18 cellular contexts compared by ENCODE assay signal in genomic region chr10:43314626-43315025, GRCh38. TPM values are rescaled to one million over a fixed set of nuclear protein-coding genes. Genes with fewer than 3 reads are reported as not detected.
DNase-seq lines count a peak whose midpoint lies in the region; ATAC-seq, FAIRE-seq and TF ChIP-seq lines count a peak whose summit lies in the region.
"Had no signal": no experiment of that assay in that cellular context is flagged by ENCODE, and none has a peak within 500 bp of the region (broad histone marks: within the 10 kb centered on the region; RNA-seq: fewer than 3 reads in every experiment).

No MANE protein-coding gene starts in this region.

- CTCF ChIA-PET in HepG2 (lab: Yijun Ruan, JAX; ENCODE audit: low intra/inter-chr PET ratio, low total read pairs): no interaction called here

- H3K27me3 ChIP-seq in HepG2 (ENCODE audit: control insufficient read depth in 1 of 2, insufficient read depth in 2 of 2, low read length in 2 of 2) (peaks cover 2 to 13% of the 10 kb centered on the region in 2 experiments; a peak in 4 of 5 replicates), right lobe of liver (no peaks in the 10 kb centered on the region), gastroesophageal sphincter (peaks cover 9% of the 10 kb centered on the region), neuronal stem cell (ENCODE audit: control insufficient read depth in 3 of 3, insufficient read depth in 3 of 3, low read depth in 1 of 3, low read length in 3 of 3) (peaks cover 0 to 4% (median 0%) of the 10 kb centered on the region in 3 experiments), spleen (replicated peaks in 1 of 7) (peaks cover 0 to 18% (median 0%) of the 10 kb centered on the region in 7 donors)
- H3K27me3 ChIP-seq: BE2C had no signal

- no TSS peak for BruUV-seq in HepG2 (replicated peaks; lab: Mats Ljungman, UMichigan)

- no peak for TF ChIP-seq RAD21 in HepG2 (CRISPR knock-in tag; IDR thresholded peaks at IDR 0.05)

- H2BK5ac ChIP-seq in neuronal stem cell (ENCODE audit: low read length): no peak overlapping the region

- H3K9ac ChIP-seq in HepG2 (ENCODE audit: insufficient read depth, low read depth, low read length) (no peak overlapping the region), neuronal stem cell (ENCODE audit: low read depth, low read length, poor library complexity) (peak overlapping the region; percentile 46)

- TF ChIP-seq CTCF in HepG2 (CRISPR knock-in tag; IDR thresholded peaks at IDR 0.05) (no peak), right lobe of liver (IDR thresholded peaks at IDR 0.05) (no peak), gastroesophageal sphincter (IDR thresholded peaks at IDR 0.05) (no peak), spleen (IDR thresholded peaks at IDR 0.05 in 8 of 11, conservative IDR thresholded peaks at IDR 0.05 in 3 of 11) (no peak)

- WGBS in HepG2 (ENCODE audit: low lambda C conversion rate): 45% methylated on average over 7 of the region's 12 CpGs
- no CpG with 5 or more reads among the region's 12 CpGs for whole genome bisulfite sequencing in right lobe of liver (ENCODE audit: insufficient coverage, low coverage, low lambda C conversion rate, missing lambda C conversion rate)
- 84% methylated on average over 4 of the region's 12 CpGs; no CpG with 5 or more reads in 1 of the 2 donors for WGBS in gastroesophageal sphincter (ENCODE audit: low coverage in 1 of 2), 2 donors
- WGBS in neuronal stem cell (ENCODE audit: extremely low coverage in 2 of 2, insufficient read length in 2 of 2, insufficient replicate concordance in 1 of 2), 2 donors: no CpG with 5 or more reads among the region's 12 CpGs
- WGBS in spleen, 5 donors: 79 to 93% (median 86%) methylated on average over 8 to 12 of the region's 12 CpGs

- in situ Hi-C loops in HepG2 (cut with HindIII; ENCODE audit: extremely low pct_ligation_motif_present, low pct_unique_long_range_greater_than_20kb) (no loop called here), G401 (cut with HindIII; ENCODE audit: low sequenced_read_pairs) (no loop called here)

- H2AK5ac ChIP-seq in neuronal stem cell (ENCODE audit: low read depth, low read length): no peak overlapping the region

- H4K8ac ChIP-seq in neuronal stem cell (ENCODE audit: low read depth, low read length): no peak overlapping the region

- H3K14ac ChIP-seq in neuronal stem cell (ENCODE audit: low read length): no peak overlapping the region

- TF ChIP-seq POLR2A in HepG2 (IDR thresholded peaks at IDR 0.05; ENCODE audit: insufficient read depth in 1 of 2, low read depth in 2 of 2, low read length in 2 of 2) (no peak), right lobe of liver (IDR thresholded peaks at IDR 0.05) (no peak), gastroesophageal sphincter (IDR thresholded peaks at IDR 0.05) (no peak), spleen (IDR thresholded peaks at IDR 0.05) (no peak)

- no peak for FAIRE-seq in HepG2 (lab: Jason Lieb, UNC)
- FAIRE-seq: A204.1, D721Med, GM18507, HTR-8/SVneo had no signal

- intact Hi-C loops in HepG2 (cut with micrococcal nuclease; ENCODE audit: unreplicated experiment) (no loop called here), right lobe of liver (cut with DNase I) (no loop called here), spleen (cut with DNase I; ENCODE audit: low total_unique reads) (no loop called here)

- peaks cover 39% of the 10 kb centered on the region for H3K4me1 ChIP-seq in HepG2 (ENCODE audit: insufficient read depth, low read length)
- H3K4me1 ChIP-seq in right lobe of liver: no peaks in the 10 kb centered on the region
- H3K4me1 ChIP-seq in gastroesophageal sphincter: no peaks in the 10 kb centered on the region
- H3K4me1 ChIP-seq in neuronal stem cell (ENCODE audit: control insufficient read depth in 2 of 2, insufficient read depth in 1 of 2, low read depth in 1 of 2, low read length in 2 of 2): peaks cover 0 to 8% of the 10 kb centered on the region in 2 donors
- peaks cover 0 to 3% (median 0%) of the 10 kb centered on the region in 6 donors for H3K4me1 ChIP-seq in spleen
- H3K4me1 ChIP-seq: BE2C had no signal

- no peak overlapping the region for H2BK12ac ChIP-seq in neuronal stem cell (ENCODE audit: low read length)

- H3K4ac ChIP-seq in neuronal stem cell (ENCODE audit: low read length): no peak overlapping the region

- H3K4me3 ChIP-seq in HepG2 (replicated peaks in 1 of 3; ENCODE audit: insufficient read depth in 1 of 3, low read depth in 2 of 3, low read length in 3 of 3) (no peak overlapping the region), right lobe of liver (no peak overlapping the region), gastroesophageal sphincter (no peak overlapping the region), neuronal stem cell (ENCODE audit: low read length in 2 of 2) (no peak overlapping the region), spleen (no peak overlapping the region)
- H3K4me3 ChIP-seq: GM23338 had no signal

- ATAC-seq in HepG2: peak; percentile 9
- no peak for ATAC-seq in right lobe of liver
- ATAC-seq in gastroesophageal sphincter: peak; percentile 9

- H4K20me1 ChIP-seq in HepG2 (ENCODE audit: insufficient read depth, low read length): no peaks in the 10 kb centered on the region

- no peaks in the 10 kb centered on the region for H3K79me2 ChIP-seq in HepG2 (ENCODE audit: insufficient read depth, low read length)

- H3K36me3 ChIP-seq in HepG2 (replicated peaks in 1 of 2; ENCODE audit: control insufficient read depth in 1 of 2, insufficient read depth in 2 of 2, low read length in 2 of 2) (no peaks in the 10 kb centered on the region), right lobe of liver (no peaks in the 10 kb centered on the region), gastroesophageal sphincter (no peaks in the 10 kb centered on the region), neuronal stem cell (replicated peaks in 1 of 2; ENCODE audit: control insufficient read depth in 2 of 2, insufficient read depth in 2 of 2, low read length in 2 of 2) (no peaks in the 10 kb centered on the region), spleen (no peaks in the 10 kb centered on the region)
- H3K36me3 ChIP-seq: BE2C had no signal

- H3K27ac ChIP-seq in HepG2 (ENCODE audit: extremely low read length, insufficient read depth, low read length): no peak overlapping the region
- no peak overlapping the region for H3K27ac ChIP-seq in right lobe of liver
- no peak overlapping the region for H3K27ac ChIP-seq in gastroesophageal sphincter
- H3K27ac ChIP-seq in neuronal stem cell (replicated peaks; ENCODE audit: low read length): no peak overlapping the region
- no peak overlapping the region for H3K27ac ChIP-seq in spleen
- H3K27ac ChIP-seq: C4-2B had no signal

- no peak overlapping the region for H3K4me2 ChIP-seq in HepG2 (ENCODE audit: low read depth, low read length)
- H3K4me2 ChIP-seq in neuronal stem cell (ENCODE audit: insufficient read depth, low read length, poor library complexity, severe bottlenecking): no peak overlapping the region
- H3K4me2 ChIP-seq: GM23338 had no signal

- no peak overlapping the region for H4K91ac ChIP-seq in neuronal stem cell (ENCODE audit: low read depth, low read length, poor library complexity)

- H2BK120ac ChIP-seq in neuronal stem cell (ENCODE audit: low read depth, low read length): no peak overlapping the region

- peak overlapping the region; percentile 16 for H3K23ac ChIP-seq in neuronal stem cell (ENCODE audit: low read depth, low read length, poor library complexity)

- DNase-seq in HepG2 (ENCODE audit: low spot score) (no peak), right lobe of liver (no peak), neuronal stem cell (ENCODE audit: low spot score) (no peak), spleen (no peak), midbrain (lab: John Stamatoyannopoulos, UW) (no peak), G401 (ENCODE audit: low spot score) (no peak)
- DNase-seq: BE2C; CD4-positive, alpha-beta memory T cell; DND-41; GF-D8; H9 had no signal

- H2AFZ ChIP-seq in HepG2 (ENCODE audit: low read length) (no peak overlapping the region), neuronal stem cell (ENCODE audit: low read length) (no peak overlapping the region)

- TF ChIP-seq EP300 in HepG2 (IDR thresholded peaks at IDR 0.05; ENCODE audit: low read depth in 2 of 2, low read length in 2 of 2) (no peak), HepG2 (CRISPR knock-in tag; IDR thresholded peaks at IDR 0.05; ENCODE audit: borderline replicate concordance) (no peak), gastroesophageal sphincter (IDR thresholded peaks at IDR 0.05) (no peak)

- POLR2A ChIA-PET in HepG2 (lab: Yijun Ruan, JAX): no interaction called here

- no peak overlapping the region for H2BK15ac ChIP-seq in neuronal stem cell (ENCODE audit: low read length)

- no peaks in the 10 kb centered on the region for H3K79me1 ChIP-seq in neuronal stem cell (ENCODE audit: low read depth, low read length)

- H3K18ac ChIP-seq in neuronal stem cell (ENCODE audit: low read length): no peak overlapping the region

- H3K9me3 ChIP-seq in HepG2 (ENCODE audit: low read length) (no peaks in the 10 kb centered on the region), right lobe of liver (no peaks in the 10 kb centered on the region), gastroesophageal sphincter (no peaks in the 10 kb centered on the region), neuronal stem cell (replicated peaks in 1 of 2; ENCODE audit: control insufficient read depth in 2 of 2, insufficient read depth in 1 of 2, low read depth in 1 of 2, low read length in 2 of 2) (no peaks in the 10 kb centered on the region), spleen (no peaks in the 10 kb centered on the region)
- H3K9me3 ChIP-seq: BE2C had no signal

RNA-seq across cellular contexts. Expression of gene RASGEF1A, which starts 47.8 kb away (rescaled TPM):
- total RNA-seq in HepG2 (2016; rRNA removed; fragmentation: Illumina TruSeq; extraction: Trizol) (0.20 and 0.39 TPM in 2 replicates), right lobe of liver (under 1 TPM; 0.05 to 0.30 (median 0.12) TPM), gastroesophageal sphincter (1 to 10 TPM in 3 of 4 donors, under 1 TPM in 1; 0.81 to 3.6 (median 1.5) TPM), spleen (1 to 10 TPM; 2.5 to 7.1 (median 3.6) TPM)
- total RNA-seq in HepG2 (2016; cell fraction: cytosol; rRNA removed; fragmentation: Illumina TruSeq; extraction: Trizol; ENCODE audit: low read depth): 0.61 TPM in 1 of 2 replicates, not detected in the other
- 0.11 and 0.51 TPM in 2 replicates for total RNA-seq in HepG2 (2016; cell fraction: insoluble cytoplasmic fraction; rRNA removed; fragmentation: Illumina TruSeq; extraction: Trizol)
- total RNA-seq in HepG2 (2016; cell fraction: membrane; rRNA removed; fragmentation: Illumina TruSeq; extraction: Trizol): 0.28 and 0.45 TPM in 2 replicates
- total RNA-seq in HepG2 (2016; cell fraction: nucleus; rRNA removed; fragmentation: Illumina TruSeq; extraction: Trizol): 0.31 TPM in 1 of 2 replicates, not detected in the other
- polyA plus RNA-seq in HepG2 (2011; rRNA removed) (0.14 and 0.41 TPM in 2 replicates), spleen (1 to 10 TPM; 1.9 to 3.1 (median 2.1) TPM)
- 0.23 and 0.33 TPM in 2 replicates for polyA plus RNA-seq in HepG2 (2011; cell fraction: cytosol; rRNA removed)
- polyA plus RNA-seq in HepG2 (2011; cell fraction: nucleus; rRNA removed): 0.34 and 0.90 TPM in 2 replicates
- polyA plus RNA-seq in HepG2 (2012): 0.04 and 0.09 TPM in 2 replicates
- 0.08 and 0.25 TPM in 2 replicates for polyA plus RNA-seq in HepG2 (2016; cell fraction: cytosol; fragmentation: Illumina TruSeq; extraction: Trizol; ENCODE audit: low read depth)
- polyA plus RNA-seq in HepG2 (2016; cell fraction: insoluble cytoplasmic fraction; fragmentation: Illumina TruSeq; extraction: Trizol; ENCODE audit: low read depth): 0.42 and 0.59 TPM in 2 replicates
- polyA plus RNA-seq in HepG2 (2016; cell fraction: membrane; fragmentation: Illumina TruSeq; extraction: Trizol; ENCODE audit: low read depth): 0.24 and 0.30 TPM in 2 replicates
- 0.36 and 0.65 TPM in 2 replicates for polyA plus RNA-seq in HepG2 (2016; cell fraction: nucleus; fragmentation: Illumina TruSeq; extraction: Trizol; ENCODE audit: insufficient read depth, low read depth)
- polyA minus RNA-seq in HepG2 (2011; rRNA and poly(A)+ RNA removed; ENCODE audit: low replicate concordance): 0.10 and 0.72 TPM in 2 replicates
- polyA minus RNA-seq in HepG2 (2011; cell fraction: cytosol; rRNA and poly(A)+ RNA removed): not detected in 2 replicates
- polyA minus RNA-seq in HepG2 (2011; cell fraction: nucleus; rRNA and poly(A)+ RNA removed): 0.75 TPM in 1 of 2 replicates, not detected in the other
- 3.5 TPM for polyA plus RNA-seq in neuronal stem cell (2013, experiment 1 of 2)
- polyA plus RNA-seq in neuronal stem cell (2013, experiment 2 of 2): 3.6 TPM
- total RNA-seq in G401 (2014; rRNA removed; shearing (Covaris generic)): 14.9 and 18.0 TPM in 2 replicates

RNA-seq across cellular contexts. Expression of gene FXYD4, which starts 56.8 kb away (rescaled TPM):
- total RNA-seq in HepG2 (2016; rRNA removed; fragmentation: Illumina TruSeq; extraction: Trizol): not detected in 2 replicates
- not detected in 2 replicates for total RNA-seq in HepG2 (2016; cell fraction: cytosol; rRNA removed; fragmentation: Illumina TruSeq; extraction: Trizol; ENCODE audit: low read depth)
- not detected in 2 replicates for total RNA-seq in HepG2 (2016; cell fraction: insoluble cytoplasmic fraction; rRNA removed; fragmentation: Illumina TruSeq; extraction: Trizol)
- total RNA-seq in HepG2 (2016; cell fraction: membrane; rRNA removed; fragmentation: Illumina TruSeq; extraction: Trizol): not detected in 2 replicates
- total RNA-seq in HepG2 (2016; cell fraction: nucleus; rRNA removed; fragmentation: Illumina TruSeq; extraction: Trizol): not detected in 2 replicates
- polyA plus RNA-seq in HepG2 (2011; rRNA removed): not detected in 2 replicates
- not detected in 2 replicates for polyA plus RNA-seq in HepG2 (2011; cell fraction: cytosol; rRNA removed)
- polyA plus RNA-seq in HepG2 (2011; cell fraction: nucleus; rRNA removed): not detected in 2 replicates
- polyA plus RNA-seq in HepG2 (2012): not detected in 2 replicates
- polyA plus RNA-seq in HepG2 (2016; cell fraction: cytosol; fragmentation: Illumina TruSeq; extraction: Trizol; ENCODE audit: low read depth): not detected in 2 replicates
- not detected in 2 replicates for polyA plus RNA-seq in HepG2 (2016; cell fraction: insoluble cytoplasmic fraction; fragmentation: Illumina TruSeq; extraction: Trizol; ENCODE audit: low read depth)
- polyA plus RNA-seq in HepG2 (2016; cell fraction: membrane; fragmentation: Illumina TruSeq; extraction: Trizol; ENCODE audit: low read depth): not detected in 2 replicates
- not detected in 2 replicates for polyA plus RNA-seq in HepG2 (2016; cell fraction: nucleus; fragmentation: Illumina TruSeq; extraction: Trizol; ENCODE audit: insufficient read depth, low read depth)
- 0.21 TPM in 1 of 2 replicates, not detected in the other for polyA minus RNA-seq in HepG2 (2011; rRNA and poly(A)+ RNA removed; ENCODE audit: low replicate concordance)
- not detected in 2 replicates for polyA minus RNA-seq in HepG2 (2011; cell fraction: cytosol; rRNA and poly(A)+ RNA removed)
- not detected in 2 replicates for polyA minus RNA-seq in HepG2 (2011; cell fraction: nucleus; rRNA and poly(A)+ RNA removed)
- not detected for total RNA-seq in right lobe of liver
- not detected for total RNA-seq in gastroesophageal sphincter
- not detected for polyA plus RNA-seq in neuronal stem cell (2013, experiment 1 of 2)
- polyA plus RNA-seq in neuronal stem cell (2013, experiment 2 of 2): not detected
- not detected for total RNA-seq in spleen
- under 1 TPM in 1 of 3 donors, not detected in 2; 0.20 TPM for polyA plus RNA-seq in spleen
- total RNA-seq in G401 (2014; rRNA removed; shearing (Covaris generic)): not detected in 2 replicates
- total RNA-seq: CD4-positive, alpha-beta memory T cell; GM23338; H9 had no signal
- polyA plus RNA-seq: CD4-positive, alpha-beta memory T cell; GM23338 had no signal

Comparison
In these comparisons a context has a peak if more than half of its experiments do, and no peak if none do; other contexts are left out.
1. ATAC-seq: peak in HepG2 (single experiment) and gastroesophageal sphincter (single experiment); none in right lobe of liver (0 of 4).